ENCODE assay signal across 25 cellular contexts in the genomic region with DNA sequence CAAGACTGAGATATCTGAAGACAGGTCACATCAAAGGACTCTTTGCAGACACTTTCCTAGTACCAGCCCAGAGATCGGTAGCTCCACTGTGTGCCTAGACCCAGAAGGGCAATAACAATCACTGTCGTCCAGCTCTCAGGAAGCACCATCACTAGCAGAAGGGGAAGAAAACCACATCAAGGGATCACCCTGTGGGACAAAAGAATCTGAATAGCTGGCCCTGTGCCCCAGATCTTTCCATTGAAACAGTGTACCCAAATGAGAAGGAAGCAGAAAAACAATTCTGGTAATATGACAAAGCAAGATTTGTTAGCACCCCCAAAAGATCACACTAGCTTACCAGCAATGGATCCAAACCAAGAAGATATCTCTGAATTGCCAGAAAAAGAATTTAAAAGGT.
"Had no signal": no experiment of that assay in that cellular context is flagged by ENCODE, and none has a peak within 500 bp of the region (broad histone marks: within the 10 kb centered on the region; RNA-seq: fewer than 3 reads in every experiment).

No MANE protein-coding gene starts in this region.

- H3K36me3 ChIP-seq: breast epithelium, Peyer's patch, SJSA1 had no signal

- H3K4me3 Mint-ChIP-seq: activated CD8-positive, alpha-beta T cell treated with anti-CD3 and anti-CD28 coated beads for 36 hours; activated naive CD4-positive, alpha-beta T cell treated with anti-CD3 and anti-CD28 coated beads, Interleukin-2, amount 10 ng/mL, durations not matched to agents 7 days and 5 days; activated naive CD8-positive, alpha-beta T cell treated with anti-CD3 and anti-CD28 coated beads for 36 hours; activated T-cell treated with anti-CD3 and anti-CD28 coated beads, Interleukin-2, amount 50 U/mL, for 72 hours; T-helper 1 cell treated with Interleukin-12 subunit alpha and Interleukin-12 subunit beta and Interleukin-4 antibody, amounts not matched to agents 30 μg/mL and 1 μg/mL, for 36 hours had no signal

- H3K36me3 Mint-ChIP-seq: activated naive CD4-positive, alpha-beta T cell treated with anti-CD3 and anti-CD28 coated beads, Interleukin-2, amount 10 ng/mL, durations not matched to agents 7 days and 5 days had no signal

- H3K4me3 ChIP-seq: breast epithelium, Peyer's patch, SJSA1 had no signal

- H3K4me1 ChIP-seq: breast epithelium, Peyer's patch, SJSA1 had no signal

- H3K4me1 Mint-ChIP-seq: activated naive CD4-positive, alpha-beta T cell treated with anti-CD3 and anti-CD28 coated beads, Interleukin-2, amount 10 ng/mL, durations not matched to agents 7 days and 5 days; activated naive CD8-positive, alpha-beta T cell treated with anti-CD3 and anti-CD28 coated beads for 36 hours had no signal

- DNase-seq: activated CD4-positive, alpha-beta T cell treated with anti-CD3 and anti-CD28 coated beads for 4 hours; activated CD8-positive, alpha-beta memory T cell treated with anti-CD3 and anti-CD28 coated beads, Interleukin-2, amount 50 U/mL, for 4 hours; activated CD8-positive, alpha-beta T cell treated with anti-CD3 and anti-CD28 coated beads for 36 hours; activated gamma-delta T cell treated with Interleukin-2 at 50 U/mL for 16 hours; activated naive CD4-positive, alpha-beta T cell treated with anti-CD3 and anti-CD28 coated beads, Interleukin-2, amount 10 ng/mL, durations not matched to agents 7 days and 5 days; activated naive CD8-positive, alpha-beta T cell treated with anti-CD3 and anti-CD28 coated beads for 36 hours; activated T-cell treated with anti-CD3 and anti-CD28 coated beads, Interleukin-2, amount 50 U/mL, for 72 hours; anterior cingulate cortex; caudate nucleus; MM.1S; NCI-H1105; NCI-H1436; NCI-H1694 treated with DMSO at 0.1 percent for 48 hours; NCI-H2029 treated with DMSO at 0.1 percent for 48 hours; NCI-H446; NCI-H524; Peyer's patch; SHP77; SW 1271 had no signal

- ATAC-seq: activated CD4-positive, CD25-positive, alpha-beta regulatory T cell treated with anti-CD3 and anti-CD28 coated beads, Interleukin-2, amount 50 U/mL, for 24 hours; activated CD8-positive, alpha-beta T cell treated with anti-CD3 and anti-CD28 coated beads for 36 hours; activated T-cell treated with anti-CD3 and anti-CD28 coated beads, Interleukin-2, amount 50 U/mL, for 72 hours; SK-N-SH treated with all-trans-retinoic acid at 6 μM for 48 hours had no signal

- H3K27me3 Mint-ChIP-seq: activated naive CD4-positive, alpha-beta T cell treated with anti-CD3 and anti-CD28 coated beads, Interleukin-2, amount 10 ng/mL, durations not matched to agents 7 days and 5 days had no signal

- H3K27ac ChIP-seq: breast epithelium, Peyer's patch, SJSA1 had no signal

- H3K27ac Mint-ChIP-seq: activated CD8-positive, alpha-beta T cell treated with anti-CD3 and anti-CD28 coated beads for 36 hours; activated naive CD4-positive, alpha-beta T cell treated with anti-CD3 and anti-CD28 coated beads, Interleukin-2, amount 10 ng/mL, durations not matched to agents 7 days and 5 days; activated naive CD8-positive, alpha-beta T cell treated with anti-CD3 and anti-CD28 coated beads for 36 hours; activated T-cell treated with anti-CD3 and anti-CD28 coated beads, Interleukin-2, amount 50 U/mL, for 72 hours; activated T-helper 2 cell treated with anti-CD3 and anti-CD28 coated beads, Interferon-gamma antibody, Interleukin-2, Interleukin-4, amounts not matched to agents 10 μg/mL and 5 μg/mL and 100 μg/mL, durations not matched to agents 14 hours and 24 hours and 36 hours; T-helper 1 cell treated with Interleukin-12 subunit alpha and Interleukin-12 subunit beta and Interleukin-4 antibody, amounts not matched to agents 30 μg/mL and 1 μg/mL, for 36 hours had no signal

- H3K27me3 ChIP-seq: breast epithelium, Peyer's patch, SJSA1 had no signal
